In the genomic region with DNA sequence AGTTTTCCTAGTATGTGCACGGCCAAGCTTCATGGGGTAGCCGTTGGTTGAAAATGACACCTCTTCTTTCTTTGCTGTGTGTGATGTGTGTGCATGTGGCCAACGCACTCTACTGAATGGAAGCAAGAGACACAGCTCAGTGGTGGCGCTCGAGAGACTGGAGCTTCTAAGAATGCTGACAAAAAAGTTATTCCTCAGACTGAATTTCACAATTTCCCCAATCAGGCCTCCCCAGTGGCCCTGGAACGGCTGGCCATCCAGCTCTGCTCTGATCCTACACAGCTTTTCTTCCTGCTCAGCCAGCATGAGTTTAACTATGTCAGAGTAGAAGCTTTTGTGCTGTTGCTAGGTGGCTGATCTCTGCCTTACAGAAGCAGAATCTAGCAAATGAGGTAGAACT, we compare ENCODE assay signal across 9 cellular contexts.
DNase-seq lines count a peak whose midpoint lies in the region; ATAC-seq, FAIRE-seq and TF ChIP-seq lines count a peak whose summit lies in the region.
"Had no signal": no experiment of that assay in that cellular context is flagged by ENCODE, and none has a peak within 500 bp of the region (broad histone marks: within the 10 kb centered on the region; RNA-seq: fewer than 3 reads in every experiment).

No MANE protein-coding gene starts in this region.

- H3K4me1 ChIP-seq in upper lobe of left lung: no peaks in the 10 kb centered on the region
- no peaks in the 10 kb centered on the region for H3K4me1 ChIP-seq in small intestine (ENCODE audit: control insufficient read depth in 2 of 2, insufficient read depth in 1 of 2, low read depth in 1 of 2, low read length in 1 of 2)

- DNase-seq in RPMI7951 (ENCODE audit: low read depth) (peak; percentile 55), fibroblast of the aortic adventitia (ENCODE audit: low read depth) (peak; percentile 63), mucosa of gallbladder (ENCODE audit: low spot score) (peak; percentile 54), upper lobe of left lung (peak in 1 of 2 donors; percentile 51), NCI-H446 treated with DMSO at 0.1 percent for 48 hours (lab: John Stamatoyannopoulos, UW) (no peak), GM19240 (ENCODE audit: insufficient read length, low spot score) (no peak), small intestine (no peak)
- DNase-seq: activated CD8-positive, alpha-beta memory T cell treated with anti-CD3 and anti-CD28 coated beads for 24 hours; stimulated activated CD4-positive, alpha-beta T cell treated with anti-CD3 and anti-CD28 coated beads, Interleukin-2, amount 100 ng/mL, for 48 hours had no signal

- peak; percentile 81 to 94 for ATAC-seq in upper lobe of left lung (ENCODE audit: low FRiP score in 2 of 2)

- H3K9me3 ChIP-seq in upper lobe of left lung (no peaks in the 10 kb centered on the region), small intestine (ENCODE audit: control insufficient read depth, low read depth) (no peaks in the 10 kb centered on the region)

- TF ChIP-seq EP300 in upper lobe of left lung (IDR thresholded peaks at IDR 0.05): no peak

- TF ChIP-seq POLR2A in upper lobe of left lung (IDR thresholded peaks at IDR 0.05): no peak

- no peak for FAIRE-seq in small intestine (lab: Jason Lieb, UNC)

- H3K4me3 ChIP-seq in fibroblast of the aortic adventitia (ENCODE audit: low read depth, low read length): no peak overlapping the region
- no peak overlapping the region for H3K4me3 ChIP-seq in upper lobe of left lung
- no peak overlapping the region for H3K4me3 ChIP-seq in small intestine (ENCODE audit: low read depth in 1 of 2, low read length in 2 of 2)

- H3K36me3 ChIP-seq in upper lobe of left lung (no peaks in the 10 kb centered on the region), small intestine (ENCODE audit: control insufficient read depth in 2 of 2, insufficient read depth in 2 of 2, low read length in 2 of 2) (no peaks in the 10 kb centered on the region)

- H3K27me3 ChIP-seq in upper lobe of left lung: no peaks in the 10 kb centered on the region
- no peaks in the 10 kb centered on the region for H3K27me3 ChIP-seq in small intestine (ENCODE audit: control insufficient read depth in 2 of 2, insufficient read depth in 2 of 2, low read length in 2 of 2)

- peak; percentile 29 for TF ChIP-seq CTCF in fibroblast of the aortic adventitia (IDR thresholded peaks at IDR 0.05; ENCODE audit: insufficient read depth, low read length)
- TF ChIP-seq CTCF in upper lobe of left lung (IDR thresholded peaks at IDR 0.05): no peak

- H3K27ac ChIP-seq in upper lobe of left lung: peak overlapping the region in 2 of 4 donors; percentile 18 to 39
- H3K27ac ChIP-seq in small intestine (ENCODE audit: low read depth in 1 of 2, low read length in 1 of 2): peak overlapping the region in 1 of 2 donors; percentile 11

- 32 to 45% methylated on average over 6 of the region's 6 CpGs for WGBS in upper lobe of left lung, 2 donors
- 57 to 88% (median 75%) methylated on average over 6 of the region's 6 CpGs for WGBS in small intestine, 3 donors

Comparison
In these comparisons a context has a peak if more than half of its experiments do, and no peak if none do; other contexts are left out.
1. DNase-seq: peak in RPMI7951 (single experiment), fibroblast of the aortic adventitia (single experiment) and mucosa of gallbladder (single experiment); none in NCI-H446 treated with DMSO at 0.1 percent for 48 hours (single experiment), GM19240 (single experiment) and small intestine (single experiment).